9 cellular contexts compared by ENCODE assay signal in the genomic region with DNA sequence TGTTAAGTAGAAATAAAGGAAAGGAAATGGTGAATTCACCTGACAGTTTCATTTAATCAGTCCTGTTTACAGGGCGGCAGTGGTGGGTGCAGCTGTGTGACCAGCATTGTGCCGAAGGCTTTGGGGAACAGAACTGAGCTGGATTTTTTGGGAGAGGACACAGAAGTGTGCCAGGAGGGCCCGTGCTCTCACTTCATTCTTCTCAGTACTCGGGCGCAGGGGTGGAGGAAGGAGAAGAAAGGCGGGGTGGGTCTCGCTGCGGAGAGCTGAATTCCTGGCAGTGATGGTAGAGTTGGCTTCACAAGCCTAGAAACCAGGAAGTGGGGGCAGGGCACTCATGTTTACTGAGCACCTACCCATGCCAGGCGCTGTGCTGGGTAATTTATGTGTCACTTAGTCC.
DNase-seq lines count a peak whose midpoint lies in the region; ATAC-seq and TF ChIP-seq lines count a peak whose summit lies in the region.
"Had no signal": no experiment of that assay in that cellular context is flagged by ENCODE, and none has a peak within 500 bp of the region (broad histone marks: within the 10 kb centered on the region; RNA-seq: fewer than 3 reads in every experiment).

No MANE protein-coding gene starts in this region.

- no peak for TF ChIP-seq CTCF in heart left ventricle (IDR thresholded peaks at IDR 0.05)

- ATAC-seq in GM21390 (IDR thresholded peaks at IDR 0.05; ENCODE audit: unreplicated experiment), result peak; percentile 31
- ATAC-seq in activated T-helper 17 cell treated with anti-CD3 and anti-CD28 coated beads, Interleukin-2, amount 50 U/mL, for 72 hours (replicated peaks), result peak; percentile 89
- peak; percentile 28 to 81 (median 70) for ATAC-seq in heart left ventricle
- no peak for ATAC-seq in HG03280 (IDR thresholded peaks at IDR 0.05; ENCODE audit: unreplicated experiment)

- no peaks in the 10 kb centered on the region for H3K9me3 ChIP-seq in heart left ventricle

- H3K4me1 ChIP-seq in heart left ventricle, result peaks cover 8 to 87% (median 45%) of the 10 kb centered on the region in 12 donors
- H3K4me1 ChIP-seq: SJSA1 had no signal

- H3K36me3 Mint-ChIP-seq in activated T-helper 17 cell treated with anti-CD3 and anti-CD28 coated beads, Interleukin-2, amount 50 U/mL, for 72 hours (ENCODE audit: low read depth), result peaks cover 29% of the 10 kb centered on the region

- DNase-seq in NOMO-1 treated with DMSO at 0.1 percent for 48 hours (lab: John Stamatoyannopoulos, UW; ENCODE audit: unreplicated experiment), result peak; percentile 83
- DNase-seq in heart left ventricle, result peak; percentile 75 to 83 (median 79)
- peak; percentile 42 to 60 for DNase-seq in stimulated activated CD4-positive, alpha-beta T cell treated with anti-CD3 and anti-CD28 coated beads, Interleukin-1b, Interleukin-23, amount 100 ng/mL, for 1 hour (ENCODE audit: low read depth in 2 of 2)
- no peak for DNase-seq in NCI-H1105 treated with DMSO at 0.1 percent for 48 hours (lab: John Stamatoyannopoulos, UW)
- no peak for DNase-seq in NK-92 treated with Interleukin-12 subunit alpha and Interleukin-12 subunit beta, amount 100 ng/mL, for 24 hours (lab: John Stamatoyannopoulos, UW)

- H3K27ac Mint-ChIP-seq in activated T-helper 17 cell treated with anti-CD3 and anti-CD28 coated beads, Interleukin-2, amount 50 U/mL, for 72 hours, result peak overlapping the region; percentile 97

- H3K27ac ChIP-seq in heart left ventricle, result peak overlapping the region in 9 of 12 donors; percentile 28 to 86 (median 55)
- H3K27ac ChIP-seq: SJSA1 had no signal

- H3K27me3 Mint-ChIP-seq in activated T-helper 17 cell treated with anti-CD3 and anti-CD28 coated beads, Interleukin-2, amount 50 U/mL, for 72 hours, result no peaks in the 10 kb centered on the region

- WGBS in heart left ventricle, 4 donors, result 57 to 73% (median 65%) methylated on average over 9 of the region's 9 CpGs

- peak overlapping the region in 1 of 12 donors; percentile 9 for H3K4me3 ChIP-seq in heart left ventricle
- H3K4me3 ChIP-seq: SJSA1 had no signal

- H3K36me3 ChIP-seq in heart left ventricle, result peaks cover 0 to 23% (median 4%) of the 10 kb centered on the region in 9 donors

- H3K4me3 Mint-ChIP-seq in activated T-helper 17 cell treated with anti-CD3 and anti-CD28 coated beads, Interleukin-2, amount 50 U/mL, for 72 hours, result peak overlapping the region; percentile 84

- H3K27me3 ChIP-seq in heart left ventricle, result no peaks in the 10 kb centered on the region
- H3K27me3 ChIP-seq: SJSA1 had no signal

- no peak for TF ChIP-seq POLR2A in heart left ventricle (IDR thresholded peaks at IDR 0.05)

- intact Hi-C loops in heart left ventricle (cut with DNase I), result loop anchor here in 3 of 10 donors (5.0 to 10.0 kb wide), 3 partner anchors 37 to 269 kb away; no protein-coding TSS in a partner anchor

- H3K4me1 Mint-ChIP-seq in activated T-helper 17 cell treated with anti-CD3 and anti-CD28 coated beads, Interleukin-2, amount 50 U/mL, for 72 hours, result peaks cover 56% of the 10 kb centered on the region

- no peaks in the 10 kb centered on the region for H3K9me3 Mint-ChIP-seq in activated T-helper 17 cell treated with anti-CD3 and anti-CD28 coated beads, Interleukin-2, amount 50 U/mL, for 72 hours

Comparison
In these comparisons a context has a peak if more than half of its experiments do, and no peak if none do; other contexts are left out.
1. DNase-seq: peak in NOMO-1 treated with DMSO at 0.1 percent for 48 hours (single experiment), heart left ventricle (5 of 5) and stimulated activated CD4-positive, alpha-beta T cell treated with anti-CD3 and anti-CD28 coated beads, Interleukin-1b, Interleukin-23, amount 100 ng/mL, for 1 hour (2 of 2); none in NCI-H1105 treated with DMSO at 0.1 percent for 48 hours (single experiment) and NK-92 treated with Interleukin-12 subunit alpha and Interleukin-12 subunit beta, amount 100 ng/mL, for 24 hours (single experiment).